ENCODE assay signal across 18 cellular contexts in the genomic region with DNA sequence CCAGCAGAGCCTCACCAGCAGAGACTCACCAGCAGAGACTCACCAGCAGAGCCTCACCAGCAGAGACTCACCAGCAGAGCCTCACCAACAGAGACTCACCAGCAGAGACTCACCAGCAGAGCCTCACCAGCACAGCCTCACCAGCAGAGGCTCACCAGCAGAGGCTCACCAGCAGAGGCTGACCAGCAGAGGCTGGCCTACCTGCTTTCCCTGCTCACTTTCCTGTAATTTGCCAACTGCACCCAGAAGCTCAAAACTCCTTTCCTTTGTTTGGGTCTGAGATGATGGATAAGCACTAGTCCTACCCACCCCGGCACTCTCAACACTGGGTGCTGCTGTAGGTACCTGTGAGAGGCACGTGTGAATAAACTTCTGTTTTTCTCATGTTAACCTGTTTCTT.
"Had no signal": no experiment of that assay in that cellular context is flagged by ENCODE, and none has a peak within 500 bp of the region (broad histone marks: within the 10 kb centered on the region; RNA-seq: fewer than 3 reads in every experiment).

No MANE protein-coding gene starts in this region.

- DNase-seq: activated CD4-positive, alpha-beta T cell treated with anti-CD3 and anti-CD28 coated beads for 1 hour; amygdala; cerebellar nuclear complex; cortex of kidney; heart left ventricle; left colon; nephron progenitor cell; nucleus accumbens had no signal

- H3K4me3 Mint-ChIP-seq: endodermal cell; memory B cell; nephron progenitor cell; stimulated activated memory B cell treated with anti-CD40 and anti-IgM and Interleukin-4, amounts not matched to agents 10 μg/mL and 1 μg/mL and 100 μg/mL, for 72 hours; type B pancreatic cell had no signal

- H3K27me3 Mint-ChIP-seq: stimulated activated memory B cell treated with anti-CD40 and anti-IgM and Interleukin-4, amounts not matched to agents 10 μg/mL and 1 μg/mL and 100 μg/mL, for 72 hours had no signal

- ATAC-seq: activated naive CD4-positive, alpha-beta T cell treated with anti-CD3 and anti-CD28 coated beads, Interleukin-2, amount 50 U/mL, for 72 hours; heart left ventricle; left colon; stimulated activated memory B cell treated with anti-CD40 and anti-IgM and Interleukin-4, amounts not matched to agents 10 μg/mL and 1 μg/mL and 100 μg/mL, for 72 hours had no signal

- H3K36me3 Mint-ChIP-seq: activated naive CD4-positive, alpha-beta T cell treated with anti-CD3 and anti-CD28 coated beads, Interleukin-2, amount 50 U/mL, for 72 hours; memory B cell; stimulated activated memory B cell treated with anti-CD40 and anti-IgM and Interleukin-4, amounts not matched to agents 10 μg/mL and 1 μg/mL and 100 μg/mL, for 72 hours; type B pancreatic cell had no signal

- H3K27ac ChIP-seq: heart left ventricle, right lobe of liver, skin epidermis, thoracic aorta, vagina had no signal

- H3K27me3 ChIP-seq: right lobe of liver, vagina had no signal

- H3K4me3 ChIP-seq: heart left ventricle, right lobe of liver, skin epidermis, thoracic aorta, vagina had no signal

- H3K4me1 Mint-ChIP-seq: memory B cell; stimulated activated memory B cell treated with anti-CD40 and anti-IgM and Interleukin-4, amounts not matched to agents 10 μg/mL and 1 μg/mL and 100 μg/mL, for 72 hours had no signal

- H3K9me3 Mint-ChIP-seq: activated naive CD4-positive, alpha-beta T cell treated with anti-CD3 and anti-CD28 coated beads, Interleukin-2, amount 50 U/mL, for 72 hours; activated T-helper 1 cell treated with anti-CD3 and anti-CD28 coated beads, Interleukin-12 subunit alpha, Interleukin-12 subunit beta, Interleukin-2, Interleukin-4 antibody, amounts not matched to agents 30 ng/mL and 10 ng/mL and 1 ng/mL, durations not matched to agents 14 hours and 24 hours and 36 hours; endodermal cell; memory B cell; nephron progenitor cell; stimulated activated memory B cell treated with anti-CD40 and anti-IgM and Interleukin-4, amounts not matched to agents 10 μg/mL and 1 μg/mL and 100 μg/mL, for 72 hours; type B pancreatic cell had no signal

- H3K9me3 ChIP-seq: heart left ventricle, right lobe of liver, thoracic aorta, vagina had no signal

- H3K36me3 ChIP-seq: heart left ventricle, right lobe of liver, thoracic aorta, vagina had no signal

- H3K4me1 ChIP-seq: heart left ventricle, right lobe of liver, vagina had no signal

- H3K27ac Mint-ChIP-seq: activated naive CD4-positive, alpha-beta T cell treated with anti-CD3 and anti-CD28 coated beads, Interleukin-2, amount 50 U/mL, for 72 hours; endodermal cell; memory B cell; nephron progenitor cell; stimulated activated memory B cell treated with anti-CD40 and anti-IgM and Interleukin-4, amounts not matched to agents 10 μg/mL and 1 μg/mL and 100 μg/mL, for 72 hours; type B pancreatic cell had no signal
